Comparison of ENCODE assay signal across 1 cellular context in the genomic region with DNA sequence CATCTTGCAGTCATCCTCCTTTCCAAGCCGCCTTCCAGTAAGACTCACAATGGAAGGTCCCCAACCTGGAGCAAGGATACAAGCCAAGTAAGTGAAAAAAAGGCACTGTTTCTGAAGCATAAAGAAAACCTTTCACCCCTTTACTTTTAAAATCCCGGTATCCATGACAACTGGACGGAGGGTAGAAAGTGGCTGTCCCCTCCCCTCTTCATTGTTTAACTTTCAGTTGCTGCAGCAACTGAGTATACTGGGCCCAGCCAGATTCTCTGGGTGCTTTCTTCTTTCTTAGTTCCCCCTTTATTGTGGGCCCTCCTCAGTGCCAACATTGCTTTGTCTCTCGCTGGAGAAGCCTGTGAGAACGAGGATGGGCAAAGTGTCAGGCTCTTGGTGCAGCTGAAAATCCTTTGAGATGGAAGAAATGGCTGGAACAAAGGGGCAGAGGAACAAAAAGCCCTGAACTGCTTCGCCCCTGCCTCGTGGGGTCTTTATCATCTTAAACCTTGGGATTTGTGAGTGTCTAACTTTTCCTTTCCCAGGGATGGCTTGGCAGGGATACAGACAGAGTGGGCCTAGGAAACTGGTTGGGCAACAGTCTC.
TF ChIP-seq lines count a peak whose summit lies in the region.

No MANE protein-coding gene starts in this region.

TF ChIP-seq in WTC11, 78 proteins besides CTCF, POLR2A, EP300 and RAD21 (continued from another document):
- TF ChIP-seq, protein P1, sequence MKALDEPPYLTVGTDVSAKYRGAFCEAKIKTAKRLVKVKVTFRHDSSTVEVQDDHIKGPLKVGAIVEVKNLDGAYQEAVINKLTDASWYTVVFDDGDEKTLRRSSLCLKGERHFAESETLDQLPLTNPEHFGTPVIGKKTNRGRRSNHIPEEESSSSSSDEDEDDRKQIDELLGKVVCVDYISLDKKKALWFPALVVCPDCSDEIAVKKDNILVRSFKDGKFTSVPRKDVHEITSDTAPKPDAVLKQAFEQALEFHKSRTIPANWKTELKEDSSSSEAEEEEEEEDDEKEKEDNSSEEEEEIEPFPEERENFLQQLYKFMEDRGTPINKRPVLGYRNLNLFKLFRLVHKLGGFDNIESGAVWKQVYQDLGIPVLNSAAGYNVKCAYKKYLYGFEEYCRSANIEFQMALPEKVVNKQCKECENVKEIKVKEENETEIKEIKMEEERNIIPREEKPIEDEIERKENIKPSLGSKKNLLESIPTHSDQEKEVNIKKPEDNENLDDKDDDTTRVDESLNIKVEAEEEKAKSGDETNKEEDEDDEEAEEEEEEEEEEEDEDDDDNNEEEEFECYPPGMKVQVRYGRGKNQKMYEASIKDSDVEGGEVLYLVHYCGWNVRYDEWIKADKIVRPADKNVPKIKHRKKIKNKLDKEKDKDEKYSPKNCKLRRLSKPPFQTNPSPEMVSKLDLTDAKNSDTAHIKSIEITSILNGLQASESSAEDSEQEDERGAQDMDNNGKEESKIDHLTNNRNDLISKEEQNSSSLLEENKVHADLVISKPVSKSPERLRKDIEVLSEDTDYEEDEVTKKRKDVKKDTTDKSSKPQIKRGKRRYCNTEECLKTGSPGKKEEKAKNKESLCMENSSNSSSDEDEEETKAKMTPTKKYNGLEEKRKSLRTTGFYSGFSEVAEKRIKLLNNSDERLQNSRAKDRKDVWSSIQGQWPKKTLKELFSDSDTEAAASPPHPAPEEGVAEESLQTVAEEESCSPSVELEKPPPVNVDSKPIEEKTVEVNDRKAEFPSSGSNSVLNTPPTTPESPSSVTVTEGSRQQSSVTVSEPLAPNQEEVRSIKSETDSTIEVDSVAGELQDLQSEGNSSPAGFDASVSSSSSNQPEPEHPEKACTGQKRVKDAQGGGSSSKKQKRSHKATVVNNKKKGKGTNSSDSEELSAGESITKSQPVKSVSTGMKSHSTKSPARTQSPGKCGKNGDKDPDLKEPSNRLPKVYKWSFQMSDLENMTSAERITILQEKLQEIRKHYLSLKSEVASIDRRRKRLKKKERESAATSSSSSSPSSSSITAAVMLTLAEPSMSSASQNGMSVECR (CRISPR knock-in tag; IDR thresholded peaks at IDR 0.05; ENCODE audit: borderline replicate concordance): no peak
- TF ChIP-seq ZNF423 (CRISPR knock-in tag; IDR thresholded peaks at IDR 0.05) (no peak), TCF7 (CRISPR knock-in tag; IDR thresholded peaks at IDR 0.05; ENCODE audit: low read depth) (no peak), ESRRA (CRISPR knock-in tag; IDR thresholded peaks at IDR 0.05; ENCODE audit: borderline replicate concordance) (no peak)
- TF ChIP-seq, protein P2, sequence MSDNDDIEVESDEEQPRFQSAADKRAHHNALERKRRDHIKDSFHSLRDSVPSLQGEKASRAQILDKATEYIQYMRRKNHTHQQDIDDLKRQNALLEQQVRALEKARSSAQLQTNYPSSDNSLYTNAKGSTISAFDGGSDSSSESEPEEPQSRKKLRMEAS (CRISPR knock-in tag; IDR thresholded peaks at IDR 0.05): no peak
